ENCODE assay signal across 8 cellular contexts in genomic region chr3:111577798-111578685, GRCh38. TPM values are rescaled to one million over a fixed set of nuclear protein-coding genes. Genes with fewer than 3 reads are reported as not detected.
DNase-seq lines count a peak whose midpoint lies in the region; ATAC-seq and TF ChIP-seq lines count a peak whose summit lies in the region.

No MANE protein-coding gene starts in this region.

- TF ChIP-seq POLR2A in right lobe of liver (IDR thresholded peaks at IDR 0.05) (no peak), sigmoid colon (IDR thresholded peaks at IDR 0.05) (no peak)

- H3K9me3 ChIP-seq in right lobe of liver (no peaks in the 10 kb centered on the region), sigmoid colon (no peaks in the 10 kb centered on the region)

- no peak for TF ChIP-seq EP300 in sigmoid colon (IDR thresholded peaks at IDR 0.05)

- peak; percentile 89 for DNase-seq in COLO829 (ENCODE audit: low spot score)
- peak; percentile 1 for DNase-seq in NCI-H345 treated with DMSO at 0.1 percent for 48 hours (lab: John Stamatoyannopoulos, UW; ENCODE audit: unreplicated experiment)
- peak; percentile 86 for DNase-seq in astrocyte of the spinal cord (ENCODE audit: low read depth, low spot score)
- no peak for DNase-seq in right lobe of liver
- no peak for DNase-seq in RPMI8226
- no peak for DNase-seq in sigmoid colon

- H3K27ac ChIP-seq in right lobe of liver = no peak overlapping the region
- H3K27ac ChIP-seq in sigmoid colon = no peak overlapping the region

- 69% methylated on average over 4 of the region's 4 CpGs for WGBS in right lobe of liver (ENCODE audit: insufficient coverage, low coverage, low lambda C conversion rate, missing lambda C conversion rate)
- 80 to 84% methylated on average over 4 of the region's 4 CpGs for WGBS in sigmoid colon, 2 donors

- H3K4me1 ChIP-seq in right lobe of liver (no peaks in the 10 kb centered on the region), sigmoid colon (peaks cover 0 to 5% (median 2%) of the 10 kb centered on the region in 4 donors)

- in situ Hi-C loops in astrocyte of the spinal cord (cut with HindIII; ENCODE audit: low sequenced_read_pairs) = no loop called here

- no peak overlapping the region for H3K4me3 ChIP-seq in astrocyte of the spinal cord (ENCODE audit: low read depth, low read length)
- H3K4me3 ChIP-seq in right lobe of liver = no peak overlapping the region
- H3K4me3 ChIP-seq in sigmoid colon = no peak overlapping the region

- intact Hi-C loops in right lobe of liver (cut with DNase I) = no loop called here
- intact Hi-C loops in sigmoid colon (cut with DNase I) = no loop called here

- TF ChIP-seq CTCF in astrocyte of the spinal cord (IDR thresholded peaks at IDR 0.05; ENCODE audit: low read depth, low read length) = peak; percentile 67
- peak; percentile 19 to 40 (median 38) for TF ChIP-seq CTCF in right lobe of liver (IDR thresholded peaks at IDR 0.05)
- TF ChIP-seq CTCF in sigmoid colon (IDR thresholded peaks at IDR 0.05) = no peak

- H3K27me3 ChIP-seq in right lobe of liver (no peaks in the 10 kb centered on the region), sigmoid colon (no peaks in the 10 kb centered on the region)

- ATAC-seq in GM18867 (IDR thresholded peaks at IDR 0.05; ENCODE audit: unreplicated experiment) (peak; percentile 97), HG02981 (IDR thresholded peaks at IDR 0.05; ENCODE audit: unreplicated experiment) (peak; percentile 97), right lobe of liver (peak; percentile 48 to 86 (median 74))

- H3K36me3 ChIP-seq in right lobe of liver (no peaks in the 10 kb centered on the region), sigmoid colon (no peaks in the 10 kb centered on the region)

RNA-seq across cellular contexts. Expression of gene ZBED2, which starts 17.1 kb away (rescaled TPM):
- total RNA-seq in right lobe of liver (not detected), sigmoid colon (not detected)
- polyA plus RNA-seq in sigmoid colon = under 1 TPM in 1 of 3 donors, not detected in 2; 0.92 TPM

RNA-seq across cellular contexts. Expression of gene CD96, which starts 36.0 kb away (rescaled TPM):
- total RNA-seq in right lobe of liver (1 to 10 TPM in 1 of 6 experiments, under 1 TPM in 5; 0.31 to 1.3 (median 0.79) TPM), sigmoid colon (1 to 10 TPM in 1 of 4 donors, under 1 TPM in 2, not detected in 1; under 0.01 to 2.3 (median 0.54) TPM)
- 1 to 10 TPM in 2 of 3 donors, under 1 TPM in 1; 0.23 to 8.2 (median 1.8) TPM for polyA plus RNA-seq in sigmoid colon

Comparison
In these comparisons a context has a peak if more than half of its experiments do, and no peak if none do; other contexts are left out.
1. DNase-seq: peak in COLO829 (single experiment), NCI-H345 treated with DMSO at 0.1 percent for 48 hours (single experiment) and astrocyte of the spinal cord (single experiment); none in right lobe of liver (0 of 3), RPMI8226 (single experiment) and sigmoid colon (single experiment).
2. CTCF ChIP-seq: peak in astrocyte of the spinal cord (single experiment) and right lobe of liver (4 of 4); none in sigmoid colon (0 of 4).
3. Peak in every context shown above with its lines, with median percentiles within 50 percentile points of each other: ATAC-seq.